In genomic region chrX:2499507-2499906, GRCh38 we compare ENCODE assay signal across 1 cellular context.
TF ChIP-seq lines count a peak whose summit lies in the region.

No MANE protein-coding gene starts in this region.

TF ChIP-seq in GM23338, 12 proteins besides CTCF, POLR2A, EP300 and RAD21 (continued from another document):
- TF ChIP-seq ZNF331 (CRISPR knock-in tag; IDR thresholded peaks at IDR 0.05; ENCODE audit: low read depth) (no peak), REST (IDR thresholded peaks at IDR 0.05; ENCODE audit: unreplicated experiment) (no peak), NANOG (IDR thresholded peaks at IDR 0.05; ENCODE audit: borderline replicate concordance) (no peak), POLR2AphosphoS5 (IDR thresholded peaks at IDR 0.05; ENCODE audit: low read depth) (no peak), EZH2 (IDR thresholded peaks at IDR 0.05; ENCODE audit: low read depth, unreplicated experiment) (no peak), JUNB (IDR thresholded peaks at IDR 0.05; ENCODE audit: unreplicated experiment) (no peak), ZNF114 (CRISPR knock-in tag; IDR thresholded peaks at IDR 0.05) (no peak), CREB1 (CRISPR knock-in tag; IDR thresholded peaks at IDR 0.05; ENCODE audit: low read depth) (no peak)
